1 cellular context compared by ENCODE assay signal in genomic region chr22:48578138-48579034, GRCh38.
TF ChIP-seq lines count a peak whose summit lies in the region.

No MANE protein-coding gene starts in this region.

TF ChIP-seq in neural cell, 6 proteins besides CTCF, POLR2A, EP300 and RAD21 (continued from another document):
- TF ChIP-seq, protein P1, sequence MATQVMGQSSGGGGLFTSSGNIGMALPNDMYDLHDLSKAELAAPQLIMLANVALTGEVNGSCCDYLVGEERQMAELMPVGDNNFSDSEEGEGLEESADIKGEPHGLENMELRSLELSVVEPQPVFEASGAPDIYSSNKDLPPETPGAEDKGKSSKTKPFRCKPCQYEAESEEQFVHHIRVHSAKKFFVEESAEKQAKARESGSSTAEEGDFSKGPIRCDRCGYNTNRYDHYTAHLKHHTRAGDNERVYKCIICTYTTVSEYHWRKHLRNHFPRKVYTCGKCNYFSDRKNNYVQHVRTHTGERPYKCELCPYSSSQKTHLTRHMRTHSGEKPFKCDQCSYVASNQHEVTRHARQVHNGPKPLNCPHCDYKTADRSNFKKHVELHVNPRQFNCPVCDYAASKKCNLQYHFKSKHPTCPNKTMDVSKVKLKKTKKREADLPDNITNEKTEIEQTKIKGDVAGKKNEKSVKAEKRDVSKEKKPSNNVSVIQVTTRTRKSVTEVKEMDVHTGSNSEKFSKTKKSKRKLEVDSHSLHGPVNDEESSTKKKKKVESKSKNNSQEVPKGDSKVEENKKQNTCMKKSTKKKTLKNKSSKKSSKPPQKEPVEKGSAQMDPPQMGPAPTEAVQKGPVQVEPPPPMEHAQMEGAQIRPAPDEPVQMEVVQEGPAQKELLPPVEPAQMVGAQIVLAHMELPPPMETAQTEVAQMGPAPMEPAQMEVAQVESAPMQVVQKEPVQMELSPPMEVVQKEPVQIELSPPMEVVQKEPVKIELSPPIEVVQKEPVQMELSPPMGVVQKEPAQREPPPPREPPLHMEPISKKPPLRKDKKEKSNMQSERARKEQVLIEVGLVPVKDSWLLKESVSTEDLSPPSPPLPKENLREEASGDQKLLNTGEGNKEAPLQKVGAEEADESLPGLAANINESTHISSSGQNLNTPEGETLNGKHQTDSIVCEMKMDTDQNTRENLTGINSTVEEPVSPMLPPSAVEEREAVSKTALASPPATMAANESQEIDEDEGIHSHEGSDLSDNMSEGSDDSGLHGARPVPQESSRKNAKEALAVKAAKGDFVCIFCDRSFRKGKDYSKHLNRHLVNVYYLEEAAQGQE (IDR thresholded peaks at IDR 0.05; ENCODE audit: borderline replicate concordance): no peak
TF ChIP-seq in neural cell: peak in this region for 0.
